26 cellular contexts compared by ENCODE assay signal in genomic region chr22:22669093-22669492, GRCh38. TPM values are rescaled to one million over a fixed set of nuclear protein-coding genes. Genes with fewer than 3 reads are reported as not detected.
DNase-seq lines count a peak whose midpoint lies in the region; ATAC-seq, FAIRE-seq and TF ChIP-seq lines count a peak whose summit lies in the region.
"Had no signal": no experiment of that assay in that cellular context is flagged by ENCODE, and none has a peak within 500 bp of the region (broad histone marks: within the 10 kb centered on the region; RNA-seq: fewer than 3 reads in every experiment).

No MANE protein-coding gene starts in this region.

- no peak overlapping the region for H2AFZ ChIP-seq in K562 (ENCODE audit: low read depth, low read length)

- no peaks in the 10 kb centered on the region for H3K9me1 ChIP-seq in K562 (ENCODE audit: control insufficient read depth, insufficient read depth, low read length)

- in situ Hi-C loops in K562 (cut with MboI) = no loop called here

- ATAC-seq in K562 = no peak
- ATAC-seq in GM21528 (IDR thresholded peaks at IDR 0.05; ENCODE audit: low FRiP score, unreplicated experiment) = no peak
- ATAC-seq in HG02763 (IDR thresholded peaks at IDR 0.05; ENCODE audit: unreplicated experiment) = no peak
- ATAC-seq: A549; CD8-positive, alpha-beta T cell had no signal

- no peak for TF ChIP-seq EP300 in K562 (IDR thresholded peaks at IDR 0.05; ENCODE audit: low read length)

- 0% methylated on average over 2 of the region's 2 CpGs for WGBS in K562 (ENCODE audit: insufficient coverage, low coverage, missing lambda C conversion rate)

- H3K27me3 ChIP-seq in BLaER1 = no peaks in the 10 kb centered on the region
- H3K27me3 ChIP-seq in DOHH2 (ENCODE audit: control insufficient read depth, low read length) = no peaks in the 10 kb centered on the region
- H3K27me3 ChIP-seq in K562 (ENCODE audit: control insufficient read depth in 2 of 2, insufficient read depth in 2 of 2, low read length in 2 of 2) = peaks cover 12 to 44% of the 10 kb centered on the region in 2 experiments; a peak in 4 of 5 replicates
- H3K27me3 ChIP-seq: BE2C had no signal

- H3F3A ChIP-seq in DOHH2 (ENCODE audit: control insufficient read depth, insufficient read depth) = peaks cover 5% of the 10 kb centered on the region; the same call in 1 of the 2 replicates

- FAIRE-seq in K562 (lab: Jason Lieb, UNC) (no peak), D721Med (lab: Jason Lieb, UNC) (no peak)
- FAIRE-seq: A549, GM12891, GM18507, H54 had no signal

- peak overlapping the region; percentile 75 for H3K4me2 ChIP-seq in BLaER1
- H3K4me2 ChIP-seq in DOHH2 (ENCODE audit: low read length) = peak overlapping the region; percentile 73
- H3K4me2 ChIP-seq in K562 (ENCODE audit: insufficient read depth, low read length) = no peak overlapping the region
- H3K4me2 ChIP-seq: A549 had no signal

- intact Hi-C loops in K562 (cut with micrococcal nuclease) = no loop called here

- H3K9me2 ChIP-seq in DOHH2 (replicated peaks; ENCODE audit: control insufficient read depth, low read length) = no peaks in the 10 kb centered on the region

- H3K36me3 ChIP-seq in BLaER1 = no peaks in the 10 kb centered on the region
- no peaks in the 10 kb centered on the region for H3K36me3 ChIP-seq in DOHH2 (ENCODE audit: control insufficient read depth, low read length)
- no peaks in the 10 kb centered on the region for H3K36me3 ChIP-seq in K562 (ENCODE audit: control insufficient read depth, insufficient read depth, low read length)
- H3K36me3 ChIP-seq: BE2C, HAP-1 had no signal

- H3K27ac ChIP-seq in BLaER1 = peak overlapping the region; percentile 61; the same call in 1 of the 2 replicates
- H3K27ac ChIP-seq in DOHH2 (ENCODE audit: low read depth, low read length) = no peak overlapping the region
- H3K27ac ChIP-seq in K562 (ENCODE audit: extremely low read depth, low read depth, low read length) = no peak overlapping the region
- H3K27ac ChIP-seq: A549, C4-2B had no signal

- no peaks in the 10 kb centered on the region for H3K79me2 ChIP-seq in DOHH2 (ENCODE audit: control insufficient read depth, low read length)
- no peaks in the 10 kb centered on the region for H3K79me2 ChIP-seq in K562 (ENCODE audit: control insufficient read depth, insufficient read depth, low read length)

- TF ChIP-seq RAD21 in K562 (CRISPR knock-in tag; conservative IDR thresholded peaks at IDR 0.05 in 1 of 2, IDR thresholded peaks at IDR 0.05 in 1 of 2) = no peak

- H4K20me1 ChIP-seq in BLaER1 (no peaks in the 10 kb centered on the region), DOHH2 (ENCODE audit: control insufficient read depth, insufficient read depth, low read depth, low read length) (no peaks in the 10 kb centered on the region), K562 (replicated peaks; ENCODE audit: control insufficient read depth, insufficient read depth, low read length) (peaks cover 23% of the 10 kb centered on the region)

- H3K9me3 ChIP-seq in BLaER1 = 0 out of 2 replicates have a peak, but pooled peaks cover 8% of the 10 kb centered on the region
- H3K9me3 ChIP-seq in DOHH2 (ENCODE audit: control insufficient read depth, insufficient read depth, low read length) = no peaks in the 10 kb centered on the region
- no peaks in the 10 kb centered on the region for H3K9me3 ChIP-seq in K562 (replicated peaks; ENCODE audit: control insufficient read depth, insufficient read depth, low read depth, low read length)
- H3K9me3 ChIP-seq: BE2C, Caco-2, HAP-1 had no signal

- POLR2A ChIA-PET in K562 (lab: Yijun Ruan, JAX) = interaction anchor here (1.2 to 3.8 kb wide), 3 partner anchors 11 to 215 kb away, joined by 3 to 27 read pairs (median 5); no protein-coding TSS in a partner anchor

- peaks cover 57% of the 10 kb centered on the region for H3K4me1 ChIP-seq in BLaER1
- H3K4me1 ChIP-seq in DOHH2 (ENCODE audit: control insufficient read depth, low read length) = peaks cover 73% of the 10 kb centered on the region
- H3K4me1 ChIP-seq in K562 (replicated peaks in 1 of 2; ENCODE audit: control insufficient read depth in 2 of 2, insufficient read depth in 2 of 2, low read length in 2 of 2) = no peaks in the 10 kb centered on the region
- H3K4me1 ChIP-seq: A549, BE2C, Caco-2, HAP-1 had no signal

- BruUV-seq in K562 (replicated peaks; lab: Mats Ljungman, UMichigan) = no TSS peak

- no peak for TF ChIP-seq POLR2A in K562 (conservative IDR thresholded peaks at IDR 0.05)

- H3K4me3 ChIP-seq in BLaER1 (no peak overlapping the region), DOHH2 (ENCODE audit: low read length) (no peak overlapping the region), K562 (no peak overlapping the region)
- H3K4me3 ChIP-seq: A549, HAP-1 had no signal

- TF ChIP-seq CTCF in DOHH2 (IDR thresholded peaks at IDR 0.05; ENCODE audit: low read depth, low read length, poor library complexity, severe bottlenecking) = no peak
- TF ChIP-seq CTCF in K562 (IDR thresholded peaks at IDR 0.05 in 2 of 3, conservative IDR thresholded peaks at IDR 0.05 in 1 of 3; ENCODE audit: insufficient read depth in 2 of 3, low read depth in 1 of 3, low read length in 3 of 3) = no peak
- TF ChIP-seq CTCF in D721Med (IDR thresholded peaks at IDR 0.05; ENCODE audit: insufficient read depth, missing control alignments) = no peak

- H3K9ac ChIP-seq in BLaER1 = no peak overlapping the region; the same call in 1 of the 2 replicates
- no peak overlapping the region for H3K9ac ChIP-seq in K562 (ENCODE audit: insufficient read depth in 1 of 2, low read depth in 2 of 2, low read length in 2 of 2)

- DNase-seq in K562 (ENCODE audit: extremely low read depth in 1 of 4, low spot score in 3 of 4) (no peak), D721Med (ENCODE audit: insufficient read length, low spot score) (no peak)
- DNase-seq: 8988T; ACHN; AML-193; BE2C; Caco-2; CD4-positive, CD25-positive, alpha-beta regulatory T cell; CD8-positive, alpha-beta T cell; DMS 273 treated with DMSO at 0.1 percent for 48 hours; DMS79; GF-D8; GOT3; HFFc6 had no signal

- CTCF ChIA-PET in K562 (lab: Yijun Ruan, JAX; ENCODE audit: low intra/inter-chr PET ratio) = interaction anchor here (0.6 to 1.6 kb wide), 2 partner anchors 18 to 1821 kb away, joined by 3 to 6 read pairs; no protein-coding TSS in a partner anchor

TF ChIP-seq in K562, 482 proteins besides CTCF, POLR2A, EP300 and RAD21 (continues in another document):
- peak in 1 of 2 experiments; percentile 12; a peak in 1 of 4 replicates for TF ChIP-seq SIN3A (IDR thresholded peaks at IDR 0.05; ENCODE audit: borderline replicate concordance in 2 of 2, control insufficient read depth in 1 of 2, low read depth in 2 of 2, low read length in 2 of 2)
- no peak for TF ChIP-seq MAFG (tag; conservative IDR thresholded peaks at IDR 0.05)
- TF ChIP-seq TCFL5 (CRISPR knock-in tag; conservative IDR thresholded peaks at IDR 0.05) = no peak
- TF ChIP-seq MEF2D (tag; conservative IDR thresholded peaks at IDR 0.05; ENCODE audit: low read depth) = no peak
- no peak for TF ChIP-seq PHF8 (IDR thresholded peaks at IDR 0.05; ENCODE audit: borderline replicate concordance, low read length)
- no peak for TF ChIP-seq ZNF609 (CRISPR knock-in tag; IDR thresholded peaks at IDR 0.05; ENCODE audit: borderline replicate concordance)
- TF ChIP-seq ZNF184 (CRISPR knock-in tag; IDR thresholded peaks at IDR 0.05) = peak; percentile 70

RNA-seq across cellular contexts. Expression of gene GGTLC2, which starts 24.7 kb away (rescaled TPM):
- total RNA-seq in K562 (2011; cell fraction: chromatin; rRNA removed; ENCODE audit: low replicate concordance) = not detected in 2 replicates
- total RNA-seq in K562 (2011; cell fraction: nucleolus; rRNA removed) = not detected in 2 replicates
- total RNA-seq in K562 (2011; cell fraction: nucleoplasm; rRNA removed) = not detected in 2 replicates
- total RNA-seq in K562 (2014; rRNA removed) (not detected in 2 replicates), K562 (2014; rRNA removed; fragmentation: Illumina TruSeq; extraction: Trizol) (not detected in 2 replicates), K562 (2015; rRNA removed; fragmentation: Illumina TruSeq; extraction: Trizol) (not detected in 2 replicates), K562 (2021) (not detected in 2 replicates)
- polyA plus RNA-seq in K562 (2011; rRNA removed) (not detected in 2 replicates), K562 (2014; fragmentation: Illumina TruSeq; extraction: Trizol) (not detected in 2 replicates), K562 (2014; fragmentation: Nextera tagmentation; extraction: Ambion mirVana) (not detected), K562 (2014; rRNA removed) (not detected in 2 replicates)
- not detected in 2 replicates for polyA plus RNA-seq in K562 (2011; cell fraction: cytosol; rRNA removed)
- polyA plus RNA-seq in K562 (2011; cell fraction: nucleus; rRNA removed) = not detected in 2 replicates
- not detected in 2 replicates for polyA plus RNA-seq in K562 (2012)
- not detected in 2 replicates for polyA minus RNA-seq in K562 (2011; rRNA and poly(A)+ RNA removed)
- polyA minus RNA-seq in K562 (2011; cell fraction: cytosol; rRNA and poly(A)+ RNA removed) = not detected in 2 replicates
- not detected in 2 replicates for polyA minus RNA-seq in K562 (2011; cell fraction: nucleus; rRNA and poly(A)+ RNA removed)
- total RNA-seq: CD4-positive, CD25-positive, alpha-beta regulatory T cell; CD8-positive, alpha-beta T cell; Daoy; G401; HFFc6 had no signal
- polyA plus RNA-seq: A549 had no signal
